ENCODE assay signal across 32 cellular contexts in genomic region chr13:20995245-20995829, GRCh38.
DNase-seq lines count a peak whose midpoint lies in the region; ATAC-seq, FAIRE-seq and TF ChIP-seq lines count a peak whose summit lies in the region.
"Had no signal": no experiment of that assay in that cellular context is flagged by ENCODE, and none has a peak within 500 bp of the region (broad histone marks: within the 10 kb centered on the region; RNA-seq: fewer than 3 reads in every experiment).

No MANE protein-coding gene starts in this region.

- TF ChIP-seq EP300 in HepG2 (IDR thresholded peaks at IDR 0.05; ENCODE audit: low read depth in 2 of 2, low read length in 2 of 2), result no peak
- no peak for TF ChIP-seq EP300 in HepG2 (CRISPR knock-in tag; IDR thresholded peaks at IDR 0.05; ENCODE audit: borderline replicate concordance)

- H3K9me3 ChIP-seq in right lobe of liver, result no peaks in the 10 kb centered on the region
- H3K9me3 ChIP-seq in HepG2 (ENCODE audit: low read length), result no peaks in the 10 kb centered on the region
- H3K9me3 ChIP-seq: adrenal gland, body of pancreas, pancreas, SJSA1, spleen, thoracic aorta, uterus had no signal

- TF ChIP-seq CTCF in right lobe of liver (IDR thresholded peaks at IDR 0.05) (no peak), HepG2 (CRISPR knock-in tag; IDR thresholded peaks at IDR 0.05) (no peak), WTC11 (IDR thresholded peaks at IDR 0.05) (no peak)

- H2AFZ ChIP-seq in HepG2 (ENCODE audit: low read length), result no peak overlapping the region

- no peaks in the 10 kb centered on the region for H3K4me1 ChIP-seq in right lobe of liver
- no peaks in the 10 kb centered on the region for H3K4me1 ChIP-seq in HepG2 (ENCODE audit: insufficient read depth, low read length)
- H3K4me1 ChIP-seq: adrenal gland, body of pancreas, pancreas, uterus had no signal

- no peaks in the 10 kb centered on the region for H3K27me3 ChIP-seq in right lobe of liver
- no peaks in the 10 kb centered on the region for H3K27me3 ChIP-seq in HepG2 (ENCODE audit: control insufficient read depth in 1 of 2, insufficient read depth in 2 of 2, low read length in 2 of 2)
- H3K27me3 ChIP-seq: adrenal gland, body of pancreas, dorsolateral prefrontal cortex, pancreas, SJSA1, spleen, uterus had no signal

- CTCF ChIA-PET in HepG2 (lab: Yijun Ruan, JAX; ENCODE audit: low intra/inter-chr PET ratio, low total read pairs) (no interaction called here), WTC11 (lab: Charles Lee) (no interaction called here)
- CTCF ChIA-PET in activated naive CD4-positive, alpha-beta T cell treated with anti-CD3 and anti-CD28 coated beads, Interleukin-2, amount 10 ng/mL, durations not matched to agents 7 days and 5 days (lab: Charles Lee), result no interaction called here

- no peak overlapping the region for H3K4me2 ChIP-seq in HepG2 (ENCODE audit: low read depth, low read length)

- no peak for TF ChIP-seq RAD21 in HepG2 (CRISPR knock-in tag; IDR thresholded peaks at IDR 0.05)

- in situ Hi-C loops in HepG2 (cut with HindIII; ENCODE audit: extremely low pct_ligation_motif_present, low pct_unique_long_range_greater_than_20kb), result no loop called here

- H3K27ac ChIP-seq in right lobe of liver, result no peak overlapping the region
- H3K27ac ChIP-seq in HepG2 (ENCODE audit: extremely low read length, insufficient read depth, low read length), result no peak overlapping the region
- H3K27ac ChIP-seq: adrenal gland, body of pancreas, dorsolateral prefrontal cortex, pancreas, SJSA1, spleen, thoracic aorta, uterus had no signal

- H3K9ac ChIP-seq in HepG2 (ENCODE audit: insufficient read depth, low read depth, low read length), result no peak overlapping the region

- peaks cover 10% of the 10 kb centered on the region for H3K36me3 Mint-ChIP-seq in WTC11
- no peaks in the 10 kb centered on the region for H3K36me3 Mint-ChIP-seq in activated naive CD4-positive, alpha-beta T cell treated with anti-CD3 and anti-CD28 coated beads, Interleukin-2, amount 10 ng/mL, durations not matched to agents 7 days and 5 days
- H3K36me3 Mint-ChIP-seq: activated CD4-positive, alpha-beta memory T cell treated with anti-CD3 and anti-CD28 coated beads for 36 hours had no signal

- no peak for DNase-seq in right lobe of liver
- no peak for DNase-seq in HepG2 (ENCODE audit: low spot score)
- no peak for DNase-seq in WTC11 (ENCODE audit: low spot score)
- no peak for DNase-seq in left lobe of liver (ENCODE audit: low spot score)
- DNase-seq in HTR-8/SVneo (ENCODE audit: insufficient read length, low spot score), result no peak
- DNase-seq in activated naive CD4-positive, alpha-beta T cell treated with anti-CD3 and anti-CD28 coated beads, Interleukin-2, amount 10 ng/mL, durations not matched to agents 7 days and 5 days, result no peak
- DNase-seq: activated CD4-positive, alpha-beta memory T cell treated with anti-CD3 and anti-CD28 coated beads for 36 hours; activated CD4-positive, CD25-positive, alpha-beta regulatory T cell treated with anti-CD3 and anti-CD28 coated beads, Interleukin-2, amount 50 U/mL, for 72 hours; activated CD8-positive, alpha-beta memory T cell treated with anti-CD3 and anti-CD28 coated beads, Interleukin-2, amount 50 U/mL, for 4 hours; activated naive CD4-positive, alpha-beta T cell treated with Interleukin-2 at 50 U/mL for 16 hours; AML-193; body of pancreas; CD4-positive, alpha-beta memory T cell; cerebellar nuclear complex; dorsolateral prefrontal cortex; hypothalamus; left colon; pancreas; right cardiac atrium; spleen; stimulated activated CD4-positive, alpha-beta T cell treated with anti-CD3 and anti-CD28 coated beads, Interleukin-2, amount 100 ng/mL, for 24 hours; stimulated activated CD8-positive, alpha-beta memory T cell treated with anti-CD3 and anti-CD28 coated beads, Interleukin-4, amount 100 ng/mL, for 48 hours; stimulated activated naive CD8-positive, alpha-beta T cell treated with anti-CD3 and anti-CD28 coated beads, Interleukin-15, amount 100 ng/mL, for 72 hours; uterus had no signal

- peaks cover 0 to 8% (median 0%) of the 10 kb centered on the region in 4 donors for H3K36me3 ChIP-seq in right lobe of liver
- peaks cover 13 to 56% of the 10 kb centered on the region in 2 experiments; a peak in 4 of 5 replicates for H3K36me3 ChIP-seq in HepG2 (replicated peaks in 1 of 2; ENCODE audit: control insufficient read depth in 1 of 2, insufficient read depth in 2 of 2, low read length in 2 of 2)
- H3K36me3 ChIP-seq: uterus had no signal

- peaks cover 27% of the 10 kb centered on the region for H3K79me2 ChIP-seq in HepG2 (ENCODE audit: insufficient read depth, low read length)

- peaks cover 28% of the 10 kb centered on the region for H3K4me1 Mint-ChIP-seq in WTC11
- peaks cover 2% of the 10 kb centered on the region for H3K4me1 Mint-ChIP-seq in activated naive CD4-positive, alpha-beta T cell treated with anti-CD3 and anti-CD28 coated beads, Interleukin-2, amount 10 ng/mL, durations not matched to agents 7 days and 5 days
- H3K4me1 Mint-ChIP-seq: stimulated activated naive CD8-positive, alpha-beta T cell treated with anti-CD3 and anti-CD28 coated beads, Interleukin-15, amount 100 ng/mL, for 72 hours had no signal

- H4K20me1 ChIP-seq in HepG2 (ENCODE audit: insufficient read depth, low read length), result peaks cover 4% of the 10 kb centered on the region; the same call in 1 of the 2 replicates

- BruUV-seq in HepG2 (replicated peaks; lab: Mats Ljungman, UMichigan), result no TSS peak

- FAIRE-seq in HepG2 (lab: Jason Lieb, UNC) (no peak), HTR-8/SVneo (lab: Jason Lieb, UNC) (no peak)
- FAIRE-seq: A204.1, H1, pancreas had no signal

- peak overlapping the region; percentile 44; the same call in 1 of the 2 replicates for H3K27ac Mint-ChIP-seq in WTC11
- H3K27ac Mint-ChIP-seq in activated naive CD4-positive, alpha-beta T cell treated with anti-CD3 and anti-CD28 coated beads, Interleukin-2, amount 10 ng/mL, durations not matched to agents 7 days and 5 days, result no peak overlapping the region
- H3K27ac Mint-ChIP-seq: activated CD4-positive, alpha-beta memory T cell treated with anti-CD3 and anti-CD28 coated beads for 36 hours; CD4-positive, alpha-beta memory T cell; nephron; stimulated activated naive CD8-positive, alpha-beta T cell treated with anti-CD3 and anti-CD28 coated beads, Interleukin-15, amount 100 ng/mL, for 72 hours had no signal

- TF ChIP-seq POLR2A in right lobe of liver (IDR thresholded peaks at IDR 0.05) (no peak), HepG2 (IDR thresholded peaks at IDR 0.05; ENCODE audit: insufficient read depth in 1 of 2, low read depth in 2 of 2, low read length in 2 of 2) (no peak)

- peak in 3 of 4 donors; percentile 19 to 52 (median 30) for ATAC-seq in right lobe of liver
- ATAC-seq in HepG2, result no peak
- no peak for ATAC-seq in WTC11
- peak; percentile 50 for ATAC-seq in left lobe of liver
- no peak for ATAC-seq in HG03460 (IDR thresholded peaks at IDR 0.05; ENCODE audit: unreplicated experiment)
- no peak for ATAC-seq in HG03378 (IDR thresholded peaks at IDR 0.05; ENCODE audit: unreplicated experiment)
- ATAC-seq: body of pancreas; left colon; pancreas; right cardiac atrium; stimulated activated naive CD8-positive, alpha-beta T cell treated with anti-CD3 and anti-CD28 coated beads, Interleukin-15, amount 100 ng/mL, for 72 hours had no signal

- POLR2A ChIA-PET in HepG2 (lab: Yijun Ruan, JAX) (no interaction called here), WTC11 (lab: Charles Lee) (no interaction called here)

- H3K4me3 Mint-ChIP-seq in WTC11, result no peak overlapping the region
- H3K4me3 Mint-ChIP-seq in activated naive CD4-positive, alpha-beta T cell treated with anti-CD3 and anti-CD28 coated beads, Interleukin-2, amount 10 ng/mL, durations not matched to agents 7 days and 5 days, result no peak overlapping the region
- H3K4me3 Mint-ChIP-seq: activated CD4-positive, alpha-beta memory T cell treated with anti-CD3 and anti-CD28 coated beads for 36 hours; CD4-positive, alpha-beta memory T cell; nephron; stimulated activated naive CD8-positive, alpha-beta T cell treated with anti-CD3 and anti-CD28 coated beads, Interleukin-15, amount 100 ng/mL, for 72 hours had no signal

- H3K4me3 ChIP-seq in right lobe of liver, result no peak overlapping the region
- H3K4me3 ChIP-seq in HepG2 (replicated peaks in 1 of 3; ENCODE audit: insufficient read depth in 1 of 3, low read depth in 2 of 3, low read length in 3 of 3), result no peak overlapping the region
- H3K4me3 ChIP-seq: adrenal gland, body of pancreas, dorsolateral prefrontal cortex, pancreas, SJSA1, spleen, thoracic aorta, uterus had no signal

- 51% methylated on average over 4 of the region's 4 CpGs for WGBS in right lobe of liver (ENCODE audit: insufficient coverage, low coverage, low lambda C conversion rate, missing lambda C conversion rate)
- WGBS in HepG2 (ENCODE audit: low lambda C conversion rate), result 90% methylated on average over 4 of the region's 4 CpGs

- H3K27me3 Mint-ChIP-seq in WTC11 (ENCODE audit: low read depth), result no peaks in the 10 kb centered on the region
- H3K27me3 Mint-ChIP-seq in activated naive CD4-positive, alpha-beta T cell treated with anti-CD3 and anti-CD28 coated beads, Interleukin-2, amount 10 ng/mL, durations not matched to agents 7 days and 5 days, result peaks cover 24% of the 10 kb centered on the region
- H3K27me3 Mint-ChIP-seq: activated CD4-positive, alpha-beta memory T cell treated with anti-CD3 and anti-CD28 coated beads for 36 hours had no signal

- intact Hi-C loops in right lobe of liver (cut with DNase I) (no loop called here), HepG2 (cut with micrococcal nuclease; ENCODE audit: unreplicated experiment) (no loop called here)

- H3K9me3 Mint-ChIP-seq in WTC11, result no peaks in the 10 kb centered on the region
- H3K9me3 Mint-ChIP-seq in activated naive CD4-positive, alpha-beta T cell treated with anti-CD3 and anti-CD28 coated beads, Interleukin-2, amount 10 ng/mL, durations not matched to agents 7 days and 5 days, result no peaks in the 10 kb centered on the region
- H3K9me3 Mint-ChIP-seq: activated CD4-positive, alpha-beta memory T cell treated with anti-CD3 and anti-CD28 coated beads for 36 hours; CD4-positive, alpha-beta memory T cell; nephron; stimulated activated naive CD8-positive, alpha-beta T cell treated with anti-CD3 and anti-CD28 coated beads, Interleukin-15, amount 100 ng/mL, for 72 hours had no signal

TF ChIP-seq in HepG2, 621 proteins besides CTCF, POLR2A, EP300 and RAD21 (continues in another document):
- TF ChIP-seq MYC (CRISPR knock-in tag; IDR thresholded peaks at IDR 0.05; ENCODE audit: borderline replicate concordance) (no peak), DRAP1 (CRISPR knock-in tag; IDR thresholded peaks at IDR 0.05) (no peak)

TF ChIP-seq in WTC11, 78 proteins besides CTCF, POLR2A, EP300 and RAD21 (continues in another document):
- TF ChIP-seq TP53 (CRISPR knock-in tag; IDR thresholded peaks at IDR 0.05) (no peak), ESRRA (CRISPR knock-in tag; IDR thresholded peaks at IDR 0.05; ENCODE audit: borderline replicate concordance) (no peak)

Comparison
In these comparisons a context has a peak if more than half of its experiments do, and no peak if none do; other contexts are left out.
1. ATAC-seq: peak in right lobe of liver (3 of 4) and left lobe of liver (single experiment); none in HepG2 (single experiment), WTC11 (single experiment), HG03460 (single experiment) and HG03378 (single experiment).